In the genomic region with DNA sequence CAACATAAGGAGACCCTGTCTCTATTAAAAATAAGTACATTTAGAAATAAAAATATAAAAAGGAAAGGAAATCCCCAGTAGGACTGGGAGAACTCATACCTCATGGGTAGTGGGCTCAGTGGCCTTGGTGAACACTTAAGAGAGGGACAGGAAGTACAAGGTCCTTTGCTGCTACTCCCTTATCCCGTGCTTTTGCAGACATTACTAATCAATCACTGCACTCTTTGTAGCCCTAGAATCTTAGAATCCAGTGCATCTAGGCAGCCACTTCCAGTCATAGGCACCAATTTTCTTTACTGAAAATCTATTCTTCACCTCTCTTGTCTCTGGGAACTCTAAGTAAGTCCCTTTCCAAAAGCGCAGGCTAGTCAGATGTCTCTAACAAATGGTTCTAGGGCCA, we compare ENCODE assay signal across 34 cellular contexts.
"Had no signal": no experiment of that assay in that cellular context is flagged by ENCODE, and none has a peak within 500 bp of the region (broad histone marks: within the 10 kb centered on the region; RNA-seq: fewer than 3 reads in every experiment).

No MANE protein-coding gene starts in this region.

- H2AFZ ChIP-seq: PC-9 had no signal

- H3K27ac ChIP-seq: adrenal gland, brain microvascular endothelial cell, PC-9, RWPE1, VCaP had no signal

- H3K9me3 ChIP-seq: adrenal gland had no signal

- H3K27ac Mint-ChIP-seq: activated B cell treated with CpG ODN at 0.5 μM for 24 hours; activated CD4-positive, alpha-beta memory T cell treated with anti-CD3 and anti-CD28 coated beads for 36 hours; activated naive CD4-positive, alpha-beta T cell treated with anti-CD3 and anti-CD28 coated beads for 36 hours; activated naive CD4-positive, alpha-beta T cell treated with anti-CD3 and anti-CD28 coated beads, Interleukin-2, amount 50 U/mL, for 72 hours; activated T-helper 1 cell treated with anti-CD3 and anti-CD28 coated beads, Interleukin-12 subunit alpha, Interleukin-12 subunit beta, Interleukin-2, Interleukin-4 antibody, amounts not matched to agents 30 ng/mL and 10 ng/mL and 1 ng/mL, durations not matched to agents 14 hours and 24 hours and 36 hours had no signal

- H3K27me3 Mint-ChIP-seq: activated B cell treated with CpG ODN at 0.5 μM for 24 hours; activated CD4-positive, alpha-beta memory T cell treated with anti-CD3 and anti-CD28 coated beads for 36 hours had no signal

- H3K4me3 Mint-ChIP-seq: activated B cell treated with CpG ODN at 0.5 μM for 24 hours; activated CD4-positive, alpha-beta memory T cell treated with anti-CD3 and anti-CD28 coated beads for 36 hours; activated naive CD4-positive, alpha-beta T cell treated with anti-CD3 and anti-CD28 coated beads for 36 hours; activated T-cell treated with anti-CD3 and anti-CD28 coated beads, Interleukin-2, amount 50 U/mL, for 4 hours; activated T-helper 1 cell treated with anti-CD3 and anti-CD28 coated beads, Interleukin-12 subunit alpha, Interleukin-12 subunit beta, Interleukin-2, Interleukin-4 antibody, amounts not matched to agents 30 ng/mL and 10 ng/mL and 1 ng/mL, durations not matched to agents 14 hours and 24 hours and 36 hours had no signal

- H3K4me3 ChIP-seq: adrenal gland, PC-9 had no signal

- H3K4me2 ChIP-seq: PC-9 had no signal

- DNase-seq: activated B cell treated with CpG ODN at 0.5 μM for 24 hours; activated CD4-positive, alpha-beta memory T cell treated with anti-CD3 and anti-CD28 coated beads for 36 hours; activated CD4-positive, alpha-beta T cell treated with anti-CD3 and anti-CD28 coated beads for 4 hours; activated CD4-positive, alpha-beta T cell treated with anti-CD3 and anti-CD28 coated beads, Interleukin-2, amount 50 U/mL, for 1 hour; activated CD4-positive, CD25-positive, alpha-beta regulatory T cell treated with anti-CD3 and anti-CD28 coated beads, Interleukin-2, amount 50 U/mL, for 72 hours; activated CD8-positive, alpha-beta memory T cell treated with anti-CD3 and anti-CD28 coated beads, Interleukin-2, amount 50 U/mL, for 4 hours; activated gamma-delta T cell treated with Interleukin-2 at 50 U/mL for 16 hours; activated naive CD4-positive, alpha-beta T cell treated with anti-CD3 and anti-CD28 coated beads for 36 hours; activated T-cell treated with anti-CD3 and anti-CD28 coated beads for 4 hours; activated T-cell treated with anti-CD3 and anti-CD28 coated beads, Interleukin-2, amount 50 U/mL, for 4 hours; adrenal gland; central memory CD4-positive, alpha-beta T cell; Karpas-422; NCI-H1105; NCI-H1417 treated with DMSO at 0.1 percent for 48 hours; NCI-H1694; NCI-H1930; NCI-H2081 treated with DMSO at 0.1 percent for 48 hours; NCI-H510A; NCI-H526; NCI-H748 treated with DMSO at 0.1 percent for 48 hours; NK-92 treated with Interleukin-12 subunit alpha and Interleukin-12 subunit beta, amount 100 ng/mL, for 24 hours; PC-9; SIG-M5; T-helper 1 cell; T-helper 2 cell; T-helper 9 cell had no signal

- H3K36me3 ChIP-seq: adrenal gland, brain microvascular endothelial cell had no signal

- ATAC-seq: activated naive CD4-positive, alpha-beta T cell treated with anti-CD3 and anti-CD28 coated beads, Interleukin-2, amount 50 U/mL, for 72 hours; activated T-cell treated with anti-CD3 and anti-CD28 coated beads, Interleukin-2, amount 50 U/mL, for 4 hours; SK-N-SH treated with all-trans-retinoic acid at 6 μM for 48 hours had no signal

- FAIRE-seq: RCC 7860 had no signal

- H3K4me1 ChIP-seq: adrenal gland had no signal

- H3K27me3 ChIP-seq: adrenal gland, brain microvascular endothelial cell had no signal

- H3K9me3 Mint-ChIP-seq: activated B cell treated with CpG ODN at 0.5 μM for 24 hours; activated CD4-positive, alpha-beta memory T cell treated with anti-CD3 and anti-CD28 coated beads for 36 hours; activated naive CD4-positive, alpha-beta T cell treated with anti-CD3 and anti-CD28 coated beads for 36 hours; activated naive CD4-positive, alpha-beta T cell treated with anti-CD3 and anti-CD28 coated beads, Interleukin-2, amount 50 U/mL, for 72 hours; activated T-cell treated with anti-CD3 and anti-CD28 coated beads, Interleukin-2, amount 50 U/mL, for 4 hours; activated T-helper 1 cell treated with anti-CD3 and anti-CD28 coated beads, Interleukin-12 subunit alpha, Interleukin-12 subunit beta, Interleukin-2, Interleukin-4 antibody, amounts not matched to agents 30 ng/mL and 10 ng/mL and 1 ng/mL, durations not matched to agents 14 hours and 24 hours and 36 hours had no signal

- H3K36me3 Mint-ChIP-seq: activated naive CD4-positive, alpha-beta T cell treated with anti-CD3 and anti-CD28 coated beads, Interleukin-2, amount 50 U/mL, for 72 hours had no signal
